Comparison of ENCODE assay signal across 14 cellular contexts in genomic region chr13:110700186-110700585, GRCh38. TPM values are rescaled to one million over a fixed set of nuclear protein-coding genes. Genes with fewer than 3 reads are reported as not detected.
DNase-seq lines count a peak whose midpoint lies in the region; ATAC-seq and TF ChIP-seq lines count a peak whose summit lies in the region.
"Had no signal": no experiment of that assay in that cellular context is flagged by ENCODE, and none has a peak within 500 bp of the region (broad histone marks: within the 10 kb centered on the region; RNA-seq: fewer than 3 reads in every experiment).

No MANE protein-coding gene starts in this region.

- H3K4me1 Mint-ChIP-seq in CD14-positive monocyte = peaks cover 67% of the 10 kb centered on the region

- no peak overlapping the region for H3K4me3 Mint-ChIP-seq in CD14-positive monocyte
- H3K4me3 Mint-ChIP-seq: CD8-positive, alpha-beta memory T cell; HFFc6 had no signal

- no peak for ATAC-seq in upper lobe of right lung
- ATAC-seq in HG02610 (IDR thresholded peaks at IDR 0.05; ENCODE audit: unreplicated experiment) = no peak
- ATAC-seq: A549 had no signal

- H3K79me2 ChIP-seq in OCI-LY7 (ENCODE audit: insufficient read depth, low read depth, low read length) = peaks cover 37% of the 10 kb centered on the region

- no peak overlapping the region for H2AFZ ChIP-seq in OCI-LY7 (ENCODE audit: low read length)

- H3K4me2 ChIP-seq in OCI-LY7 (ENCODE audit: low read length) = no peak overlapping the region; the same call in 1 of the 2 replicates
- H3K4me2 ChIP-seq: A549 had no signal

- H3K4me3 ChIP-seq in OCI-LY7 (ENCODE audit: low read depth, low read length, poor library complexity, severe bottlenecking) = no peak overlapping the region
- H3K4me3 ChIP-seq in neutrophil (ENCODE audit: low read depth in 1 of 2, low read length in 1 of 2) = no peak overlapping the region
- H3K4me3 ChIP-seq in upper lobe of right lung = no peak overlapping the region
- no peak overlapping the region for H3K4me3 ChIP-seq in A673 (ENCODE audit: low read depth, low read length, poor library complexity, severe bottlenecking)
- H3K4me3 ChIP-seq: A549 had no signal

- DNase-seq in CD14-positive monocyte (ENCODE audit: low spot score) (no peak), OCI-LY7 (ENCODE audit: low spot score) (no peak), upper lobe of right lung (no peak), A673 (ENCODE audit: low spot score) (no peak)
- DNase-seq: Caco-2; CD8-positive, alpha-beta memory T cell; DMS53; GF-D8; HCEC 1CT; HFFc6 had no signal

- CTCF ChIA-PET in OCI-LY7 (lab: Charles Lee; ENCODE audit: unreplicated experiment) = no interaction called here
- CTCF ChIA-PET in A673 (lab: Charles Lee) = no interaction called here

- H3K9me3 ChIP-seq in OCI-LY7 (ENCODE audit: low read length) (no peaks in the 10 kb centered on the region), neutrophil (no peaks in the 10 kb centered on the region), upper lobe of right lung (no peaks in the 10 kb centered on the region), A673 (ENCODE audit: low read depth, low read length, poor library complexity, severe bottlenecking) (no peaks in the 10 kb centered on the region)
- H3K9me3 ChIP-seq: A549, Caco-2 had no signal

- POLR2A ChIA-PET in OCI-LY7 (lab: Charles Lee) = no interaction called here
- POLR2A ChIA-PET in A673 (lab: Charles Lee; ENCODE audit: low non-redundant PET) = no interaction called here

- peaks cover 73% of the 10 kb centered on the region for H3K36me3 ChIP-seq in OCI-LY7 (ENCODE audit: insufficient read depth, low read length)
- H3K36me3 ChIP-seq in neutrophil = no peaks in the 10 kb centered on the region
- H3K36me3 ChIP-seq in upper lobe of right lung = peaks cover 51% of the 10 kb centered on the region
- peaks cover 39% of the 10 kb centered on the region for H3K36me3 ChIP-seq in A673 (ENCODE audit: insufficient read depth, low read length, poor library complexity, severe bottlenecking)

- H3K36me3 Mint-ChIP-seq in CD14-positive monocyte = peaks cover 55 to 67% of the 10 kb centered on the region in 2 donors

- no peaks in the 10 kb centered on the region for H3K9me3 Mint-ChIP-seq in CD14-positive monocyte
- H3K9me3 Mint-ChIP-seq: CD8-positive, alpha-beta memory T cell; HFFc6 had no signal

- intact Hi-C loops in CD14-positive monocyte (cut with micrococcal nuclease) = loop anchor here in 1 of 2 donors (5.0 kb wide), 1 partner anchor 38 kb away; no protein-coding TSS in a partner anchor
- intact Hi-C loops in OCI-LY7 (cut with micrococcal nuclease; ENCODE audit: unreplicated experiment) = no loop called here
- intact Hi-C loops in upper lobe of right lung (cut with DNase I) = no loop called here
- intact Hi-C loops in A673 (cut with micrococcal nuclease; ENCODE audit: unreplicated experiment) = no loop called here

- H3K9me2 ChIP-seq in OCI-LY7 (ENCODE audit: insufficient read depth, low read length) = no peaks in the 10 kb centered on the region

- H4K20me1 ChIP-seq in OCI-LY7 (ENCODE audit: insufficient read depth, low read length) = no peaks in the 10 kb centered on the region

- H3K27ac ChIP-seq in OCI-LY7 (ENCODE audit: low read depth, low read length, poor library complexity, severe bottlenecking) (peak overlapping the region; percentile 90), neutrophil (peak overlapping the region; percentile 82), upper lobe of right lung (no peak overlapping the region), A673 (ENCODE audit: low read depth, low read length, poor library complexity, severe bottlenecking) (no peak overlapping the region)
- H3K27ac ChIP-seq: A549, C4-2B had no signal

- peak overlapping the region; percentile 84 to 96 (median 94) for H3K27ac Mint-ChIP-seq in CD14-positive monocyte
- H3K27ac Mint-ChIP-seq: HFFc6 had no signal

- H3K27me3 Mint-ChIP-seq in CD14-positive monocyte (ENCODE audit: low read depth in 3 of 3) = no peaks in the 10 kb centered on the region
- H3K27me3 Mint-ChIP-seq: CD8-positive, alpha-beta memory T cell had no signal

- BruUV-seq in OCI-LY7 (replicated peaks; lab: Mats Ljungman, UMichigan) (no TSS peak), A673 (replicated peaks; lab: Mats Ljungman, UMichigan) (no TSS peak)

- H3K4me1 ChIP-seq in OCI-LY7 (ENCODE audit: insufficient read depth, low read length, poor library complexity, severe bottlenecking) (peaks cover 80% of the 10 kb centered on the region), neutrophil (ENCODE audit: control insufficient read depth in 1 of 2, insufficient read depth in 1 of 2, low read depth in 1 of 2, low read length in 1 of 2) (peaks cover 63 to 78% of the 10 kb centered on the region in 2 experiments), upper lobe of right lung (peaks cover 28% of the 10 kb centered on the region), A673 (ENCODE audit: insufficient read depth, low read length, poor library complexity, severe bottlenecking) (peaks cover 5% of the 10 kb centered on the region)

- H3K27me3 ChIP-seq in neutrophil (no peaks in the 10 kb centered on the region), upper lobe of right lung (no peaks in the 10 kb centered on the region), A673 (replicated peaks; ENCODE audit: insufficient read depth, low read depth, low read length, poor library complexity) (no peaks in the 10 kb centered on the region)

- TF ChIP-seq CTCF in CD14-positive monocyte (IDR thresholded peaks at IDR 0.05) (no peak), OCI-LY7 (conservative IDR thresholded peaks at IDR 0.05; ENCODE audit: low read length) (no peak), neutrophil (IDR thresholded peaks at IDR 0.05) (no peak), upper lobe of right lung (IDR thresholded peaks at IDR 0.05) (no peak), A673 (conservative IDR thresholded peaks at IDR 0.05; ENCODE audit: low read depth, low read length) (no peak)

RNA-seq across cellular contexts. Expression of gene CARS2, which starts 5.7 kb away (rescaled TPM):
- polyA plus RNA-seq in CD14-positive monocyte = 100 to 1,000 TPM; 130 to 227 TPM
- total RNA-seq in OCI-LY7 (2014; rRNA removed; shearing (Covaris generic)) = 45.0 and 50.9 TPM in 2 replicates
- total RNA-seq in OCI-LY7 (2022) (47.3 and 48.3 TPM in 2 replicates), upper lobe of right lung (69.5 TPM), A673 (2021) (66.3 and 71.4 TPM in 2 replicates)

RNA-seq across cellular contexts. Expression of gene ING1, which starts 13.3 kb away (rescaled TPM):
- 10 to 100 TPM in 1 of 2 donors, 1 to 10 TPM in 1; 8.4 to 11.8 TPM for polyA plus RNA-seq in CD14-positive monocyte
- 9.6 and 11.8 TPM in 2 replicates for total RNA-seq in OCI-LY7 (2014; rRNA removed; shearing (Covaris generic))
- total RNA-seq in OCI-LY7 (2022) (11.8 and 14.7 TPM in 2 replicates), upper lobe of right lung (13.2 TPM), A673 (2021) (19.3 and 22.0 TPM in 2 replicates)

Comparison
In these comparisons a context has a peak if more than half of its experiments do, and no peak if none do; other contexts are left out.
1. H3K27ac ChIP-seq: peak in OCI-LY7 (single experiment) and neutrophil (single experiment); none in upper lobe of right lung (single experiment) and A673 (single experiment).